11 cellular contexts compared by ENCODE assay signal in the genomic region with DNA sequence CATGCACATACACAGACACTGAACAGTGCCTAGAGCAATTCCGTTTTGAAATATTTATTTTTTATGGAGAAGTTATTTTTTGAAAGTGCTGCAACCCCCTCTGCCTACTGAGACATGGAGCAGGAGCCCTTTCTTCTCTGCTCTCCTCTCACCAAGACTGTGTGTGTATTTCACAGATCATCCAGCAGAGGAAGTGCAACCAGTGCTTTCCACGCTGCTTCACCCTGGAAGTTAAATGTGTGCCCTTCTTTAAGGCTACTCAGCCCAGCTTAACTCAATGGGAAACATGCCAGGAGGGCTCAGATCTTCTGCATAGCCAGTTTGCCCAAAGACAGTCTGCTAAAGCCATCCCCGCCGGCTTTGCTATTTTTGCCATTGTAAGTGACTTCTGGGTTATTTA.
DNase-seq lines count a peak whose midpoint lies in the region; ATAC-seq and TF ChIP-seq lines count a peak whose summit lies in the region.
"Had no signal": no experiment of that assay in that cellular context is flagged by ENCODE, and none has a peak within 500 bp of the region (broad histone marks: within the 10 kb centered on the region; RNA-seq: fewer than 3 reads in every experiment).

No MANE protein-coding gene starts in this region.

- no peaks in the 10 kb centered on the region for H3K79me2 ChIP-seq in GM23338 (replicated peaks; ENCODE audit: insufficient read depth)

- DNase-seq in GM23338 (ENCODE audit: low spot score): peak; percentile 47
- DNase-seq in RKO (ENCODE audit: low spot score): peak; percentile 0
- DNase-seq in fibroblast of pulmonary artery (ENCODE audit: low read depth): peak; percentile 36
- DNase-seq in retina: peak; percentile 14
- DNase-seq in activated CD4-positive, alpha-beta T cell treated with anti-CD3 and anti-CD28 coated beads for 1 hour: no peak
- DNase-seq in dorsolateral prefrontal cortex: no peak
- DNase-seq: activated CD4-positive, alpha-beta memory T cell treated with anti-CD3 and anti-CD28 coated beads, Interleukin-2, amount 10 ng/mL, durations not matched to agents 7 days and 5 days; hippocampal formation; pancreas had no signal

- intact Hi-C loops in dorsolateral prefrontal cortex (cut with DNase I): no loop called here

- H4K20me1 ChIP-seq in GM23338 (replicated peaks; ENCODE audit: insufficient read depth): no peaks in the 10 kb centered on the region

- H3F3A ChIP-seq in GM23338 (replicated peaks; ENCODE audit: low read depth): no peaks in the 10 kb centered on the region

- H3K27ac ChIP-seq in GM23338 (ENCODE audit: low read depth) (no peak overlapping the region), dorsolateral prefrontal cortex (no peak overlapping the region)
- H3K27ac ChIP-seq: pancreas had no signal

- 0 out of 2 replicates have a peak, but pooled peaks cover 3% of the 10 kb centered on the region for H3K4me1 ChIP-seq in GM23338 (ENCODE audit: insufficient read depth)

- TF ChIP-seq CTCF in GM23338 (conservative IDR thresholded peaks at IDR 0.05; ENCODE audit: low read depth in 2 of 2): peak; percentile 33 to 38
- peak; percentile 17 for TF ChIP-seq CTCF in fibroblast of pulmonary artery (IDR thresholded peaks at IDR 0.05; ENCODE audit: low read length, missing control alignments)
- peak in 1 of 56 donors; percentile 11 for TF ChIP-seq CTCF in dorsolateral prefrontal cortex (IDR thresholded peaks at IDR 0.05 in 54 of 56, conservative IDR thresholded peaks at IDR 0.05 in 2 of 56; ENCODE audit: low read depth in 1 of 56, partially characterized antibody in 56 of 56)

- H3K4me2 ChIP-seq in GM23338: no peak overlapping the region

- no peaks in the 10 kb centered on the region for H3K27me3 ChIP-seq in GM23338 (ENCODE audit: insufficient read depth)
- H3K27me3 ChIP-seq in dorsolateral prefrontal cortex: peaks cover 0 to 3% (median 0%) of the 10 kb centered on the region in 45 donors
- H3K27me3 ChIP-seq: pancreas had no signal

- no peak overlapping the region for H3K4me3 Mint-ChIP-seq in GM23338
- H3K4me3 Mint-ChIP-seq: activated CD4-positive, alpha-beta memory T cell treated with anti-CD3 and anti-CD28 coated beads, Interleukin-2, amount 10 ng/mL, durations not matched to agents 7 days and 5 days had no signal

- peaks cover 9% of the 10 kb centered on the region; the same call in 2 of the 3 replicates for H3K4me1 Mint-ChIP-seq in GM23338
- H3K4me1 Mint-ChIP-seq: activated CD4-positive, alpha-beta memory T cell treated with anti-CD3 and anti-CD28 coated beads, Interleukin-2, amount 10 ng/mL, durations not matched to agents 7 days and 5 days had no signal

- H3K27ac Mint-ChIP-seq in GM23338: no peak overlapping the region; the same call in 1 of the 2 replicates
- H3K27ac Mint-ChIP-seq: activated CD4-positive, alpha-beta memory T cell treated with anti-CD3 and anti-CD28 coated beads, Interleukin-2, amount 10 ng/mL, durations not matched to agents 7 days and 5 days had no signal

- H3K27me3 Mint-ChIP-seq in GM23338 (ENCODE audit: insufficient read depth, low read depth, poor library complexity): no peaks in the 10 kb centered on the region
- H3K27me3 Mint-ChIP-seq: activated CD4-positive, alpha-beta memory T cell treated with anti-CD3 and anti-CD28 coated beads, Interleukin-2, amount 10 ng/mL, durations not matched to agents 7 days and 5 days had no signal

- no peak overlapping the region for H2AFZ ChIP-seq in GM23338

- H3K36me3 ChIP-seq in GM23338 (ENCODE audit: insufficient read depth): no peaks in the 10 kb centered on the region
- H3K36me3 ChIP-seq: pancreas had no signal

- H3K9me3 Mint-ChIP-seq in GM23338: no peaks in the 10 kb centered on the region

- H3K4me3 ChIP-seq in GM23338 (no peak overlapping the region), fibroblast of pulmonary artery (replicated peaks; ENCODE audit: low read depth, low read length) (no peak overlapping the region), dorsolateral prefrontal cortex (no peak overlapping the region)
- H3K4me3 ChIP-seq: pancreas had no signal

- ATAC-seq in GM23338: peak; percentile 93
- no peak for ATAC-seq in GM19463 (IDR thresholded peaks at IDR 0.05; ENCODE audit: unreplicated experiment)
- ATAC-seq in GM19035 (IDR thresholded peaks at IDR 0.05; ENCODE audit: unreplicated experiment): no peak

- no peaks in the 10 kb centered on the region for H3K36me3 Mint-ChIP-seq in GM23338 (ENCODE audit: low read depth)

- H3K9me2 ChIP-seq in GM23338 (ENCODE audit: insufficient read depth): peaks cover 10% of the 10 kb centered on the region; the same call in 1 of the 2 replicates

TF ChIP-seq in GM23338, 12 proteins besides CTCF, POLR2A, EP300 and RAD21 (continues in another document):
- no peak for TF ChIP-seq CREB1 (CRISPR knock-in tag; IDR thresholded peaks at IDR 0.05; ENCODE audit: low read depth)
- no peak for TF ChIP-seq EZH2 (IDR thresholded peaks at IDR 0.05; ENCODE audit: low read depth, unreplicated experiment)
- TF ChIP-seq NANOG (IDR thresholded peaks at IDR 0.05; ENCODE audit: borderline replicate concordance): no peak
- no peak for TF ChIP-seq JUNB (IDR thresholded peaks at IDR 0.05; ENCODE audit: unreplicated experiment)
- TF ChIP-seq, protein P1, sequence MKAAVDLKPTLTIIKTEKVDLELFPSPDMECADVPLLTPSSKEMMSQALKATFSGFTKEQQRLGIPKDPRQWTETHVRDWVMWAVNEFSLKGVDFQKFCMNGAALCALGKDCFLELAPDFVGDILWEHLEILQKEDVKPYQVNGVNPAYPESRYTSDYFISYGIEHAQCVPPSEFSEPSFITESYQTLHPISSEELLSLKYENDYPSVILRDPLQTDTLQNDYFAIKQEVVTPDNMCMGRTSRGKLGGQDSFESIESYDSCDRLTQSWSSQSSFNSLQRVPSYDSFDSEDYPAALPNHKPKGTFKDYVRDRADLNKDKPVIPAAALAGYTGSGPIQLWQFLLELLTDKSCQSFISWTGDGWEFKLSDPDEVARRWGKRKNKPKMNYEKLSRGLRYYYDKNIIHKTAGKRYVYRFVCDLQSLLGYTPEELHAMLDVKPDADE (IDR thresholded peaks at IDR 0.05): no peak
- no peak for TF ChIP-seq POLR2AphosphoS5 (IDR thresholded peaks at IDR 0.05; ENCODE audit: low read depth)
- no peak for TF ChIP-seq EZH2phosphoT487 (IDR thresholded peaks at IDR 0.05; ENCODE audit: unreplicated experiment)
- TF ChIP-seq, protein P2, sequence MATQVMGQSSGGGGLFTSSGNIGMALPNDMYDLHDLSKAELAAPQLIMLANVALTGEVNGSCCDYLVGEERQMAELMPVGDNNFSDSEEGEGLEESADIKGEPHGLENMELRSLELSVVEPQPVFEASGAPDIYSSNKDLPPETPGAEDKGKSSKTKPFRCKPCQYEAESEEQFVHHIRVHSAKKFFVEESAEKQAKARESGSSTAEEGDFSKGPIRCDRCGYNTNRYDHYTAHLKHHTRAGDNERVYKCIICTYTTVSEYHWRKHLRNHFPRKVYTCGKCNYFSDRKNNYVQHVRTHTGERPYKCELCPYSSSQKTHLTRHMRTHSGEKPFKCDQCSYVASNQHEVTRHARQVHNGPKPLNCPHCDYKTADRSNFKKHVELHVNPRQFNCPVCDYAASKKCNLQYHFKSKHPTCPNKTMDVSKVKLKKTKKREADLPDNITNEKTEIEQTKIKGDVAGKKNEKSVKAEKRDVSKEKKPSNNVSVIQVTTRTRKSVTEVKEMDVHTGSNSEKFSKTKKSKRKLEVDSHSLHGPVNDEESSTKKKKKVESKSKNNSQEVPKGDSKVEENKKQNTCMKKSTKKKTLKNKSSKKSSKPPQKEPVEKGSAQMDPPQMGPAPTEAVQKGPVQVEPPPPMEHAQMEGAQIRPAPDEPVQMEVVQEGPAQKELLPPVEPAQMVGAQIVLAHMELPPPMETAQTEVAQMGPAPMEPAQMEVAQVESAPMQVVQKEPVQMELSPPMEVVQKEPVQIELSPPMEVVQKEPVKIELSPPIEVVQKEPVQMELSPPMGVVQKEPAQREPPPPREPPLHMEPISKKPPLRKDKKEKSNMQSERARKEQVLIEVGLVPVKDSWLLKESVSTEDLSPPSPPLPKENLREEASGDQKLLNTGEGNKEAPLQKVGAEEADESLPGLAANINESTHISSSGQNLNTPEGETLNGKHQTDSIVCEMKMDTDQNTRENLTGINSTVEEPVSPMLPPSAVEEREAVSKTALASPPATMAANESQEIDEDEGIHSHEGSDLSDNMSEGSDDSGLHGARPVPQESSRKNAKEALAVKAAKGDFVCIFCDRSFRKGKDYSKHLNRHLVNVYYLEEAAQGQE (IDR thresholded peaks at IDR 0.05; ENCODE audit: unreplicated experiment): no peak
- TF ChIP-seq ZNF331 (CRISPR knock-in tag; IDR thresholded peaks at IDR 0.05; ENCODE audit: low read depth): no peak

Comparison
In these comparisons a context has a peak if more than half of its experiments do, and no peak if none do; other contexts are left out.
1. DNase-seq: peak in GM23338 (single experiment), RKO (single experiment), fibroblast of pulmonary artery (single experiment) and retina (single experiment); none in activated CD4-positive, alpha-beta T cell treated with anti-CD3 and anti-CD28 coated beads for 1 hour (single experiment) and dorsolateral prefrontal cortex (0 of 10).